Comparison of ENCODE assay signal across 25 cellular contexts in genomic region chr11:20077973-20078372, GRCh38.
"Had no signal": no experiment of that assay in that cellular context is flagged by ENCODE, and none has a peak within 500 bp of the region (broad histone marks: within the 10 kb centered on the region; RNA-seq: fewer than 3 reads in every experiment).

No MANE protein-coding gene starts in this region.

- DNase-seq: activated CD4-positive, alpha-beta memory T cell treated with anti-CD3 and anti-CD28 coated beads, Interleukin-2, amount 10 ng/mL, durations not matched to agents 7 days and 5 days; activated CD4-positive, alpha-beta T cell treated with anti-CD3 and anti-CD28 coated beads for 36 hours; activated CD4-positive, alpha-beta T cell treated with anti-CD3 and anti-CD28 coated beads, Interleukin-2, amount 50 U/mL, for 1 hour; activated gamma-delta T cell treated with Interleukin-2 at 50 U/mL for 16 hours; activated naive CD4-positive, alpha-beta T cell treated with anti-CD3 and anti-CD28 coated beads, Interleukin-2, amount 10 ng/mL, durations not matched to agents 7 days and 5 days; activated naive CD8-positive, alpha-beta T cell treated with anti-CD3 and anti-CD28 coated beads, Interleukin-2, amount 10 ng/mL, durations not matched to agents 7 days and 5 days; activated T-cell treated with anti-CD3 and anti-CD28 coated beads for 4 hours; activated T-cell treated with anti-CD3 and anti-CD28 coated beads, Interleukin-2, amount 50 U/mL, for 48 hours; adrenal gland; anterior cingulate cortex; caudate nucleus; Karpas-422; MM.1S; NCI-H1105 treated with DMSO at 0.1 percent for 48 hours; NCI-H187; NCI-H2081; NCI-H510A treated with DMSO at 0.1 percent for 48 hours; Peyer's patch; Right ventricle myocardium superior; SJCRH30; SK-N-SH; T-helper 1 cell had no signal

- H3K9me3 ChIP-seq: adrenal gland, Peyer's patch, SJCRH30, SK-N-SH had no signal

- H3K4me1 ChIP-seq: adrenal gland, Peyer's patch, SJCRH30 had no signal

- H3K27ac ChIP-seq: adrenal gland, Peyer's patch, RWPE1, SJCRH30, VCaP had no signal

- ATAC-seq: activated CD4-positive, alpha-beta T cell treated with anti-CD3 and anti-CD28 coated beads for 36 hours; activated T-helper 17 cell treated with anti-CD3 and anti-CD28 coated beads, Interleukin-2, amount 50 U/mL, for 72 hours had no signal

- H3K27me3 ChIP-seq: adrenal gland, Peyer's patch, SJCRH30 had no signal

- H3K4me3 ChIP-seq: adrenal gland, Peyer's patch, SJCRH30 had no signal
